16 cellular contexts compared by ENCODE assay signal in genomic region chr20:36855241-36855657, GRCh38. TPM values are rescaled to one million over a fixed set of nuclear protein-coding genes. Genes with fewer than 3 reads are reported as not detected.
DNase-seq lines count a peak whose midpoint lies in the region; ATAC-seq and TF ChIP-seq lines count a peak whose summit lies in the region.
"Had no signal": no experiment of that assay in that cellular context is flagged by ENCODE, and none has a peak within 500 bp of the region (broad histone marks: within the 10 kb centered on the region; RNA-seq: fewer than 3 reads in every experiment).

No MANE protein-coding gene starts in this region.

- H3K36me3 Mint-ChIP-seq in stimulated activated memory B cell treated with anti-CD40 and anti-IgM and Interleukin-4, amounts not matched to agents 10 μg/mL and 1 μg/mL and 100 μg/mL, for 72 hours: peaks cover 5% of the 10 kb centered on the region
- H3K36me3 Mint-ChIP-seq: immature natural killer cell had no signal

- no peak for TF ChIP-seq CTCF in fibroblast of mammary gland (conservative IDR thresholded peaks at IDR 0.05; ENCODE audit: control insufficient read depth, insufficient read depth, low read depth, low read length)

- no peak overlapping the region for H3K27ac Mint-ChIP-seq in stimulated activated memory B cell treated with anti-CD40 and anti-IgM and Interleukin-4, amounts not matched to agents 10 μg/mL and 1 μg/mL and 100 μg/mL, for 72 hours
- H3K27ac Mint-ChIP-seq: immature natural killer cell had no signal

- no peak overlapping the region for H3K4me3 Mint-ChIP-seq in stimulated activated memory B cell treated with anti-CD40 and anti-IgM and Interleukin-4, amounts not matched to agents 10 μg/mL and 1 μg/mL and 100 μg/mL, for 72 hours
- H3K4me3 Mint-ChIP-seq: immature natural killer cell; stimulated activated naive CD8-positive, alpha-beta T cell treated with anti-CD3 and anti-CD28 coated beads, Interleukin-15, amount 100 ng/mL, for 72 hours had no signal

- H3K4me3 ChIP-seq in NT2/D1 (ENCODE audit: insufficient read length, low read depth) (no peak overlapping the region), fibroblast of mammary gland (ENCODE audit: control insufficient read depth, low read depth, low read length) (no peak overlapping the region)
- H3K4me3 ChIP-seq: PC-9 had no signal

- no peaks in the 10 kb centered on the region for H3K27me3 ChIP-seq in NT2/D1 (ENCODE audit: insufficient read depth, insufficient read length)

- peaks cover 86% of the 10 kb centered on the region for H3K4me1 Mint-ChIP-seq in stimulated activated memory B cell treated with anti-CD40 and anti-IgM and Interleukin-4, amounts not matched to agents 10 μg/mL and 1 μg/mL and 100 μg/mL, for 72 hours
- H3K4me1 Mint-ChIP-seq: immature natural killer cell had no signal

- H3K9me3 ChIP-seq in NT2/D1 (ENCODE audit: insufficient read depth, low read length): peaks cover 12% of the 10 kb centered on the region

- peak overlapping the region; percentile 29 for H3K9ac ChIP-seq in NT2/D1 (ENCODE audit: insufficient read length, low read depth)

- no peaks in the 10 kb centered on the region for H3K27me3 Mint-ChIP-seq in stimulated activated memory B cell treated with anti-CD40 and anti-IgM and Interleukin-4, amounts not matched to agents 10 μg/mL and 1 μg/mL and 100 μg/mL, for 72 hours
- H3K27me3 Mint-ChIP-seq: stimulated activated naive CD8-positive, alpha-beta T cell treated with anti-CD3 and anti-CD28 coated beads, Interleukin-15, amount 100 ng/mL, for 72 hours had no signal

- H3K4me1 ChIP-seq in NT2/D1 (ENCODE audit: insufficient read depth, insufficient read length): peaks cover 29% of the 10 kb centered on the region

- DNase-seq in COLO668 (lab: John Stamatoyannopoulos, UW; ENCODE audit: unreplicated experiment) (peak; percentile 41), NT2/D1 (ENCODE audit: low read depth, low spot score) (no peak), fibroblast of mammary gland (ENCODE audit: low read depth) (peak; percentile 49), sciatic nerve (ENCODE audit: low spot score) (no peak)
- no peak for DNase-seq in activated naive CD4-positive, alpha-beta T cell (lab: John Stamatoyannopoulos, UW)
- DNase-seq: AML-193; GDM1; immature natural killer cell; NCI-H2081 treated with DMSO at 0.1 percent for 48 hours; PC-9; stimulated activated CD4-positive, alpha-beta T cell treated with anti-CD3 and anti-CD28 coated beads, Interleukin-1b, Interleukin-23, amount 100 ng/mL, for 48 hours; stimulated activated naive CD8-positive, alpha-beta T cell treated with anti-CD3 and anti-CD28 coated beads, Interleukin-15, amount 100 ng/mL, for 72 hours had no signal

- ATAC-seq in sciatic nerve: peak; percentile 6
- ATAC-seq in stimulated activated memory B cell treated with anti-CD40 and anti-IgM and Interleukin-4, amounts not matched to agents 10 μg/mL and 1 μg/mL and 100 μg/mL, for 72 hours: no peak
- ATAC-seq in GM21423 (IDR thresholded peaks at IDR 0.05; ENCODE audit: unreplicated experiment): no peak
- no peak for ATAC-seq in HG02798 (IDR thresholded peaks at IDR 0.05; ENCODE audit: poor library complexity, unreplicated experiment)
- ATAC-seq: stimulated activated naive CD8-positive, alpha-beta T cell treated with anti-CD3 and anti-CD28 coated beads, Interleukin-15, amount 100 ng/mL, for 72 hours had no signal

- intact Hi-C loops in sciatic nerve (cut with DNase I): no loop called here

- no peaks in the 10 kb centered on the region for H3K9me3 Mint-ChIP-seq in stimulated activated memory B cell treated with anti-CD40 and anti-IgM and Interleukin-4, amounts not matched to agents 10 μg/mL and 1 μg/mL and 100 μg/mL, for 72 hours
- H3K9me3 Mint-ChIP-seq: immature natural killer cell; stimulated activated naive CD8-positive, alpha-beta T cell treated with anti-CD3 and anti-CD28 coated beads, Interleukin-15, amount 100 ng/mL, for 72 hours had no signal

- H3K36me3 ChIP-seq in NT2/D1 (ENCODE audit: insufficient read depth, insufficient read length, low read length): peaks cover 46% of the 10 kb centered on the region

RNA-seq across cellular contexts. Expression of gene TLDC2, which starts 20.7 kb away (rescaled TPM):
- total RNA-seq in sciatic nerve: 0.31 TPM
- total RNA-seq: endothelial cell of umbilical vein, PC-9 had no signal

Comparison
In these comparisons a context has a peak if more than half of its experiments do, and no peak if none do; other contexts are left out.
1. DNase-seq: peak in COLO668 (single experiment) and fibroblast of mammary gland (single experiment); none in NT2/D1 (single experiment), sciatic nerve (single experiment) and activated naive CD4-positive, alpha-beta T cell (0 of 4).